In the genomic region with DNA sequence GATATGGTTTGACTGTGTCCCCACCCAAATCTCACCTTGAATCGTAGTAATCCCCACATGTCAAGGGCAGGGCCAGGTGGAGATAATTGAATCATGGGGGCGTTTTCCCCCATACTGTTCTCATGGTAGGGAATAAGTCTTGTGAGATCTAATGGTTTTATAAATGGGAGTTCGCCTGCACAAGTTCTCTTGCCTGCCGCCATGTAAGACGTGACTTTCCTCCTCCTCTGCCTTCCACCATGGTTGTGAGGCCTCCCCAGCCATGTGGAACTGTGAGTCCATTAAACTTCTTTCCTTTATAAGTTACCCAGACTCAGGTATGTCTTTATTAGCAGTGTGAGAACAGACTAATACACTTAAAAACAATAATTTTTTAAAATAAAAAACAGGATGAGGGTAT, we compare ENCODE assay signal across 1 cellular context. TPM values are rescaled to one million over a fixed set of nuclear protein-coding genes. Genes with fewer than 3 reads are reported as not detected.
"Had no signal": no experiment of that assay in that cellular context is flagged by ENCODE, and none has a peak within 500 bp of the region (broad histone marks: within the 10 kb centered on the region; RNA-seq: fewer than 3 reads in every experiment).

No MANE protein-coding gene starts in this region.

RNA-seq across cellular contexts. Expression of gene SPRY4, which starts 52.2 kb away (rescaled TPM):
- total RNA-seq: activated B cell treated with CpG ODN at 0.5 μM for 24 hours had no signal
